ENCODE assay signal across 14 cellular contexts in genomic region chr7:28705350-28705749, GRCh38.
DNase-seq lines count a peak whose midpoint lies in the region; ATAC-seq and TF ChIP-seq lines count a peak whose summit lies in the region.
"Had no signal": no experiment of that assay in that cellular context is flagged by ENCODE, and none has a peak within 500 bp of the region (broad histone marks: within the 10 kb centered on the region; RNA-seq: fewer than 3 reads in every experiment).

No MANE protein-coding gene starts in this region.

- H3K27me3 ChIP-seq in DOHH2 (ENCODE audit: control insufficient read depth, low read length) (peaks cover 22% of the 10 kb centered on the region), trophoblast cell (ENCODE audit: insufficient read depth, low read length) (no peaks in the 10 kb centered on the region), stomach (no peaks in the 10 kb centered on the region)

- H3K4ac ChIP-seq in trophoblast cell (ENCODE audit: low read depth, low read length) = no peak overlapping the region

- no peak overlapping the region for H4K12ac ChIP-seq in trophoblast cell (ENCODE audit: low read depth, low read length)

- H2AFZ ChIP-seq in trophoblast cell (ENCODE audit: insufficient read depth, low read length, poor library complexity) = no peak overlapping the region

- DNase-seq in trophoblast cell (no peak), activated gamma-delta T cell (lab: John Stamatoyannopoulos, UW) (no peak), activated gamma-delta T cell treated with Interleukin-2 at 50 U/mL for 16 hours (no peak), stomach (no peak)
- DNase-seq: activated CD4-positive, alpha-beta memory T cell treated with anti-CD3 and anti-CD28 coated beads for 36 hours; NCI-H510A treated with DMSO at 0.1 percent for 48 hours; nucleus accumbens; stimulated activated naive CD8-positive, alpha-beta T cell treated with anti-CD3 and anti-CD28 coated beads, Interleukin-15, amount 100 ng/mL, for 72 hours had no signal

- ATAC-seq in GM19328 (IDR thresholded peaks at IDR 0.05; ENCODE audit: unreplicated experiment) = peak; percentile 91
- ATAC-seq in HG02678 (IDR thresholded peaks at IDR 0.05; ENCODE audit: unreplicated experiment) = peak; percentile 96
- ATAC-seq in HG03442 (IDR thresholded peaks at IDR 0.05; ENCODE audit: unreplicated experiment) = peak; percentile 91
- ATAC-seq: activated naive CD4-positive, alpha-beta T cell treated with anti-CD3 and anti-CD28 coated beads, Interleukin-2, amount 50 U/mL, for 72 hours; stimulated activated naive CD8-positive, alpha-beta T cell treated with anti-CD3 and anti-CD28 coated beads, Interleukin-15, amount 100 ng/mL, for 72 hours had no signal

- H3K79me1 ChIP-seq in trophoblast cell (ENCODE audit: low read length) = no peaks in the 10 kb centered on the region

- no CpG with 5 or more reads among the region's 2 CpGs for WGBS in trophoblast cell (ENCODE audit: extremely low coverage, insufficient coverage, insufficient read length)
- 75 to 90% (median 85%) methylated on average over 2 of the region's 2 CpGs for WGBS in stomach, 5 donors

- H3K9ac ChIP-seq in trophoblast cell (ENCODE audit: low read length) = no peak overlapping the region

- H3K14ac ChIP-seq in trophoblast cell (ENCODE audit: low read length) = no peak overlapping the region

- no peak overlapping the region for H3K18ac ChIP-seq in trophoblast cell (ENCODE audit: low read length)

- H4K20me1 ChIP-seq in DOHH2 (ENCODE audit: control insufficient read depth, insufficient read depth, low read depth, low read length) = 0 out of 2 replicates have a peak, but pooled peaks cover 21% of the 10 kb centered on the region

- TF ChIP-seq CTCF in DOHH2 (IDR thresholded peaks at IDR 0.05; ENCODE audit: low read depth, low read length, poor library complexity, severe bottlenecking) = no peak
- TF ChIP-seq CTCF in stomach (IDR thresholded peaks at IDR 0.05) = no peak

- H2BK12ac ChIP-seq in trophoblast cell (ENCODE audit: low read length) = no peak overlapping the region

- no peak for TF ChIP-seq EP300 in stomach (IDR thresholded peaks at IDR 0.05)

- intact Hi-C loops in stomach (cut with DNase I; ENCODE audit: low total_unique reads) = no loop called here

- H3K4me2 ChIP-seq in DOHH2 (ENCODE audit: low read length) (peak overlapping the region; percentile 60), trophoblast cell (ENCODE audit: low read length) (no peak overlapping the region)

- H3K23ac ChIP-seq in trophoblast cell (ENCODE audit: low read length) = no peak overlapping the region

- H3K36me3 ChIP-seq in DOHH2 (ENCODE audit: control insufficient read depth, low read length) (no peaks in the 10 kb centered on the region), trophoblast cell (ENCODE audit: control insufficient read depth in 1 of 2, insufficient read depth in 2 of 2, low read length in 2 of 2) (no peaks in the 10 kb centered on the region), stomach (no peaks in the 10 kb centered on the region)
- H3K36me3 ChIP-seq: HAP-1 had no signal

- no peak for TF ChIP-seq POLR2A in stomach (IDR thresholded peaks at IDR 0.05)

- no peaks in the 10 kb centered on the region for H3K9me2 ChIP-seq in DOHH2 (replicated peaks; ENCODE audit: control insufficient read depth, low read length)

- 0 out of 2 replicates have a peak, but pooled peaks cover 3% of the 10 kb centered on the region for H3F3A ChIP-seq in DOHH2 (ENCODE audit: control insufficient read depth, insufficient read depth)

- no peak overlapping the region for H2BK5ac ChIP-seq in trophoblast cell (ENCODE audit: low read depth, low read length, poor library complexity)

- H3K4me3 ChIP-seq in DOHH2 (ENCODE audit: low read length) (peak overlapping the region; percentile 27), trophoblast cell (ENCODE audit: low read depth, low read length) (no peak overlapping the region), stomach (no peak overlapping the region)
- H3K4me3 ChIP-seq: HAP-1 had no signal

- H3K4me1 ChIP-seq in DOHH2 (ENCODE audit: control insufficient read depth, low read length) (peaks cover 37% of the 10 kb centered on the region), trophoblast cell (ENCODE audit: control insufficient read depth in 1 of 2, insufficient read depth in 2 of 2, low read length in 2 of 2) (no peaks in the 10 kb centered on the region), stomach (peaks cover 0 to 14% (median 0%) of the 10 kb centered on the region in 4 donors)

- no peak overlapping the region for H4K8ac ChIP-seq in trophoblast cell (ENCODE audit: low read depth, low read length)

- H4K91ac ChIP-seq in trophoblast cell (ENCODE audit: low read depth, low read length) = no peak overlapping the region

- no peaks in the 10 kb centered on the region for H3K9me3 ChIP-seq in DOHH2 (ENCODE audit: control insufficient read depth, insufficient read depth, low read length)
- no peaks in the 10 kb centered on the region for H3K9me3 ChIP-seq in trophoblast cell (ENCODE audit: insufficient read depth, low read depth, low read length)
- no peaks in the 10 kb centered on the region for H3K9me3 ChIP-seq in stomach
- H3K9me3 ChIP-seq: HAP-1 had no signal

- no peaks in the 10 kb centered on the region for H3K79me2 ChIP-seq in DOHH2 (ENCODE audit: control insufficient read depth, low read length)
- H3K79me2 ChIP-seq in trophoblast cell (ENCODE audit: control insufficient read depth, insufficient read depth, low read length, poor library complexity) = peaks cover 2% of the 10 kb centered on the region

- no peak overlapping the region for H2AK5ac ChIP-seq in trophoblast cell (ENCODE audit: low read length)

- H2BK120ac ChIP-seq in trophoblast cell (ENCODE audit: insufficient read depth, low read length, poor library complexity) = no peak overlapping the region

- H3K27ac ChIP-seq in DOHH2 (ENCODE audit: low read depth, low read length) (0 out of 2 replicates have a peak overlapping the region, but pooled peaks have one; percentile 10), trophoblast cell (ENCODE audit: low read depth, low read length) (no peak overlapping the region), stomach (no peak overlapping the region)
